Comparison of ENCODE assay signal across 9 cellular contexts in genomic region chr1:19799877-19800804, GRCh38. TPM values are rescaled to one million over a fixed set of nuclear protein-coding genes. Genes with fewer than 3 reads are reported as not detected.
A peak's percentile ranks its signal among the peaks of the same experiment; 100 is the strongest.
DNase-seq lines count a peak whose midpoint lies in the region; ATAC-seq, FAIRE-seq and TF ChIP-seq lines count a peak whose summit lies in the region.
"Had no signal": no experiment of that assay in that cellular context is flagged by ENCODE, and none has a peak within 500 bp of the region (broad histone marks: within the 10 kb centered on the region; RNA-seq: fewer than 3 reads in every experiment).

TMCO4 (minus strand) TSS chr1:19799916; CDS start chr1:19780758, 19,158 bp downstream.

- H3K27ac Mint-ChIP-seq in CD4-positive, CD25-positive, alpha-beta regulatory T cell: peak within 1 kb of the TSS; percentile 94 to 99 (median 96)
- H3K27ac Mint-ChIP-seq in WTC11: no peak within 1 kb of the TSS
- peak within 1 kb of the TSS; percentile 94 for H3K27ac Mint-ChIP-seq in central memory CD8-positive, alpha-beta T cell (ENCODE audit: low read depth)

- H3K27me3 ChIP-seq in CD4-positive, CD25-positive, alpha-beta regulatory T cell (ENCODE audit: control insufficient read depth, insufficient read depth, low read length): no peaks in the 10 kb centered on the region
- peaks cover 10% of the 10 kb centered on the region for H3K27me3 ChIP-seq in keratinocyte (ENCODE audit: control insufficient read depth, extremely low read depth, insufficient read depth, low read length)

- no peaks in the 10 kb centered on the region for H3K9me1 ChIP-seq in keratinocyte (ENCODE audit: control insufficient read depth, extremely low read depth, insufficient read depth, low read length)

- CTCF ChIA-PET in WTC11 (lab: Charles Lee): interaction anchor here (0.5 to 1.4 kb wide), 6 partner anchors 11 to 82 kb away, joined by 3 to 5 read pairs (median 3); partner anchors contain the start of gene OTUD3

- H3K4me3 Mint-ChIP-seq in CD4-positive, CD25-positive, alpha-beta regulatory T cell: peak within 1 kb of the TSS; percentile 91 to 97 (median 95)
- H3K4me3 Mint-ChIP-seq in WTC11: peak within 1 kb of the TSS; percentile 65
- peak within 1 kb of the TSS; percentile 91 for H3K4me3 Mint-ChIP-seq in central memory CD8-positive, alpha-beta T cell

- H3K36me3 ChIP-seq in CD4-positive, CD25-positive, alpha-beta regulatory T cell (ENCODE audit: control insufficient read depth, insufficient read depth, low read length): no peaks in the 10 kb centered on the region
- no peaks in the 10 kb centered on the region for H3K36me3 ChIP-seq in keratinocyte (ENCODE audit: control insufficient read depth in 2 of 2, extremely low read depth in 1 of 2, insufficient read depth in 2 of 2, low read length in 2 of 2)

- dilution Hi-C loops in keratinocyte (cut with MboI; ENCODE audit: extremely low pct_ligation_motif_present, low sequenced_read_pairs): no loop called here

- peaks cover 22% of the 10 kb centered on the region for H3K4me1 ChIP-seq in CD4-positive, CD25-positive, alpha-beta regulatory T cell (ENCODE audit: control insufficient read depth, insufficient read depth, low read length, poor library complexity, severe bottlenecking)
- peaks cover 3% of the 10 kb centered on the region for H3K4me1 ChIP-seq in keratinocyte (ENCODE audit: control insufficient read depth, extremely low read depth, insufficient read depth, low read length)

- peak; percentile 66 for FAIRE-seq in keratinocyte (lab: Jason Lieb, UNC)

- peak within 1 kb of the TSS; percentile 87 for H3K4me3 ChIP-seq in CD4-positive, CD25-positive, alpha-beta regulatory T cell (ENCODE audit: low read depth, low read length)
- H3K4me3 ChIP-seq in keratinocyte (ENCODE audit: control insufficient read depth in 2 of 3, extremely low read depth in 1 of 3, insufficient read depth in 2 of 3, low read depth in 1 of 3, low read length in 3 of 3): peak within 1 kb of the TSS; percentile 30 to 72 (median 69)
- H3K4me3 ChIP-seq: SK-N-MC had no signal

- peak within 1 kb of the TSS; percentile 83 for H2AFZ ChIP-seq in keratinocyte (ENCODE audit: control insufficient read depth, low read length)

- H3K9me3 ChIP-seq in CD4-positive, CD25-positive, alpha-beta regulatory T cell (ENCODE audit: control insufficient read depth in 2 of 2, low read length in 2 of 2): no peaks in the 10 kb centered on the region
- H3K9me3 ChIP-seq in keratinocyte (ENCODE audit: control insufficient read depth, low read depth, low read length): no peaks in the 10 kb centered on the region

- H3K4me1 Mint-ChIP-seq in CD4-positive, CD25-positive, alpha-beta regulatory T cell: peaks cover 0 to 39% (median 19%) of the 10 kb centered on the region in 4 donors
- H3K4me1 Mint-ChIP-seq in WTC11: peaks cover 33% of the 10 kb centered on the region
- H3K4me1 Mint-ChIP-seq in central memory CD8-positive, alpha-beta T cell: peaks cover 27% of the 10 kb centered on the region

- H3K36me3 Mint-ChIP-seq in CD4-positive, CD25-positive, alpha-beta regulatory T cell: peaks cover 7% of the 10 kb centered on the region
- H3K36me3 Mint-ChIP-seq in WTC11: no peaks in the 10 kb centered on the region
- H3K36me3 Mint-ChIP-seq in central memory CD8-positive, alpha-beta T cell (ENCODE audit: insufficient read depth): peaks cover 6% of the 10 kb centered on the region

- H3K4me2 ChIP-seq in keratinocyte (ENCODE audit: control insufficient read depth, extremely low read depth, insufficient read depth, low read depth, low read length): peak within 1 kb of the TSS; percentile 74

- peak within 1 kb of the TSS; percentile 61 for H3K9ac ChIP-seq in keratinocyte (ENCODE audit: control insufficient read depth, extremely low read depth, insufficient read depth, low read length)

- peak; percentile 13 to 75 (median 42) for DNase-seq in CD4-positive, CD25-positive, alpha-beta regulatory T cell
- DNase-seq in Kasumi-1 (lab: John Stamatoyannopoulos, UW): peak; percentile 55 to 66
- DNase-seq in WTC11 (ENCODE audit: low spot score): peak; percentile 44
- peak; percentile 19 to 22 for DNase-seq in central memory CD8-positive, alpha-beta T cell (ENCODE audit: low spot score in 2 of 2)
- no peak for DNase-seq in keratinocyte (ENCODE audit: low read depth, low spot score)
- peak; percentile 20 to 36 (median 23) for DNase-seq in stimulated activated CD4-positive, alpha-beta T cell treated with anti-CD3 and anti-CD28 coated beads, Interleukin-12 subunit alpha, Interleukin-12 subunit beta, amount 100 ng/mL, for 48 hours (ENCODE audit: low read depth in 2 of 3, low spot score in 1 of 3)

- TF ChIP-seq CTCF in WTC11 (IDR thresholded peaks at IDR 0.05) (no peak), keratinocyte (optimal IDR thresholded peaks at IDR 0.05 in 1 of 3, IDR thresholded peaks at IDR 0.05 in 1 of 3, conservative IDR thresholded peaks at IDR 0.05 in 1 of 3; ENCODE audit: extremely low read depth in 1 of 3, insufficient read depth in 2 of 3, low read length in 3 of 3) (no peak)

- H3K79me2 ChIP-seq in keratinocyte (ENCODE audit: control insufficient read depth, insufficient read depth, low read length): no peaks in the 10 kb centered on the region

- peaks cover 11% of the 10 kb centered on the region for H3K27me3 Mint-ChIP-seq in CD4-positive, CD25-positive, alpha-beta regulatory T cell
- peaks cover 36% of the 10 kb centered on the region for H3K27me3 Mint-ChIP-seq in WTC11 (ENCODE audit: low read depth)
- peaks cover 5% of the 10 kb centered on the region for H3K27me3 Mint-ChIP-seq in central memory CD8-positive, alpha-beta T cell

- POLR2A ChIA-PET in WTC11 (lab: Charles Lee): no interaction called here

- H3K9me3 Mint-ChIP-seq in CD4-positive, CD25-positive, alpha-beta regulatory T cell: no peaks in the 10 kb centered on the region
- no peaks in the 10 kb centered on the region for H3K9me3 Mint-ChIP-seq in WTC11
- H3K9me3 Mint-ChIP-seq in central memory CD8-positive, alpha-beta T cell: no peaks in the 10 kb centered on the region

- peak within 1 kb of the TSS; percentile 81 for H3K27ac ChIP-seq in CD4-positive, CD25-positive, alpha-beta regulatory T cell (ENCODE audit: insufficient read depth, low read length, poor library complexity, severe bottlenecking)
- H3K27ac ChIP-seq in keratinocyte (ENCODE audit: control insufficient read depth, insufficient read depth, low read length): no peak within 1 kb of the TSS
- H3K27ac ChIP-seq: SK-N-MC had no signal

- ATAC-seq in CD4-positive, CD25-positive, alpha-beta regulatory T cell (ENCODE audit: low read depth in 2 of 2): peak; percentile 45 to 46
- peak; percentile 48 for ATAC-seq in GM21381 (IDR thresholded peaks at IDR 0.05; ENCODE audit: unreplicated experiment)
- peak; percentile 46 for ATAC-seq in WTC11
- peak; percentile 68 for ATAC-seq in central memory CD8-positive, alpha-beta T cell (replicated peaks; ENCODE audit: extremely low read depth, poor library complexity, severe bottlenecking)
- no peak for ATAC-seq in GM18858 (IDR thresholded peaks at IDR 0.05; ENCODE audit: unreplicated experiment)

- no peaks in the 10 kb centered on the region for H4K20me1 ChIP-seq in keratinocyte (ENCODE audit: control insufficient read depth, extremely low read depth, insufficient read depth, low read length)

TF ChIP-seq in WTC11, 78 proteins besides CTCF, POLR2A, EP300 and RAD21:
- peak; percentile 40; the same call in 1 of the 2 replicates for TF ChIP-seq ZNF423 (CRISPR knock-in tag; IDR thresholded peaks at IDR 0.05)
- TF ChIP-seq SP1 (CRISPR knock-in tag; conservative IDR thresholded peaks at IDR 0.05): peak; percentile 41; the same call in 1 of the 2 replicates
- no peak for TF ChIP-seq ZNF232 (CRISPR knock-in tag; IDR thresholded peaks at IDR 0.05)

RNA-seq across cellular contexts. Expression of gene TMCO4, which starts in this region (rescaled TPM):
- total RNA-seq in CD4-positive, CD25-positive, alpha-beta regulatory T cell: 18.7 TPM
- 10 to 100 TPM; 10.9 to 16.3 (median 13.6) TPM for polyA plus RNA-seq in CD4-positive, CD25-positive, alpha-beta regulatory T cell
- total RNA-seq in WTC11 (2021): 7.2 to 9.3 TPM (median 7.5 TPM) in 3 replicates
- 1.2 to 2.2 TPM (median 1.2 TPM) in 3 replicates for polyA plus RNA-seq in keratinocyte
- 0.54 TPM for polyA plus RNA-seq in keratinocyte (2011; ENCODE audit: low read depth)
- 1.6 and 1.7 TPM in 2 replicates for polyA plus RNA-seq in keratinocyte (2011; cell fraction: cytosol; rRNA removed)
- 2.0 and 2.4 TPM in 2 replicates for polyA plus RNA-seq in keratinocyte (2011; cell fraction: nucleus; rRNA removed)
- polyA plus RNA-seq in keratinocyte (2012; ENCODE audit: low replicate concordance): 0.52 and 2.2 TPM in 2 replicates
- 1.3 to 2.5 TPM (median 1.8 TPM) in 3 replicates for polyA minus RNA-seq in keratinocyte
- polyA minus RNA-seq in keratinocyte (2011; cell fraction: cytosol; rRNA and poly(A)+ RNA removed): 1.5 TPM
- 1.7 and 2.1 TPM in 2 replicates for polyA minus RNA-seq in keratinocyte (2011; cell fraction: nucleus; rRNA and poly(A)+ RNA removed)
